In genomic region chr13:101942535-101943157, GRCh38 we compare ENCODE assay signal across 16 cellular contexts.
DNase-seq lines count a peak whose midpoint lies in the region; TF ChIP-seq lines count a peak whose summit lies in the region.
"Had no signal": no experiment of that assay in that cellular context is flagged by ENCODE, and none has a peak within 500 bp of the region (broad histone marks: within the 10 kb centered on the region; RNA-seq: fewer than 3 reads in every experiment).

No MANE protein-coding gene starts in this region.

- no peaks in the 10 kb centered on the region for H3K27me3 ChIP-seq in Peyer's patch
- H3K27me3 ChIP-seq: hepatocyte had no signal

- TF ChIP-seq CTCF in fibroblast of mammary gland (conservative IDR thresholded peaks at IDR 0.05; ENCODE audit: control insufficient read depth, insufficient read depth, low read depth, low read length): peak; percentile 24
- no peak for TF ChIP-seq CTCF in Peyer's patch (IDR thresholded peaks at IDR 0.05)

- H3K9me3 ChIP-seq in Peyer's patch: no peaks in the 10 kb centered on the region

- TF ChIP-seq POLR2A in erythroblast (IDR thresholded peaks at IDR 0.05; ENCODE audit: low read length): no peak
- no peak for TF ChIP-seq POLR2A in Peyer's patch (IDR thresholded peaks at IDR 0.05)

- peak; percentile 24 for DNase-seq in SHP77 (lab: John Stamatoyannopoulos, UW)
- DNase-seq in SHP77 treated with DMSO at 0.1 percent for 48 hours (lab: John Stamatoyannopoulos, UW): no peak
- DNase-seq in NCI-H82 treated with DMSO at 0.1 percent for 48 hours (lab: John Stamatoyannopoulos, UW; ENCODE audit: unreplicated experiment): peak; percentile 74
- peak; percentile 13 for DNase-seq in fibroblast of mammary gland (ENCODE audit: low read depth)
- peak; percentile 29 for DNase-seq in superior temporal gyrus (ENCODE audit: extremely low spot score)
- no peak for DNase-seq in erythroblast (lab: John Stamatoyannopoulos, UW)
- DNase-seq in Peyer's patch: no peak
- DNase-seq in H4 (ENCODE audit: low spot score): no peak
- DNase-seq: activated CD8-positive, alpha-beta memory T cell treated with anti-CD3 and anti-CD28 coated beads, Interleukin-2, amount 50 U/mL, for 4 hours; activated gamma-delta T cell treated with Interleukin-2 at 50 U/mL for 16 hours; amniotic stem cell; CD8-positive, alpha-beta memory T cell; effector CD4-positive, alpha-beta T cell; kidney; stimulated activated CD4-positive, alpha-beta T cell treated with anti-CD3 and anti-CD28 coated beads, Interleukin-2, amount 100 ng/mL, for 48 hours had no signal

- H3K27ac ChIP-seq in Peyer's patch: no peak overlapping the region
- H3K27ac ChIP-seq: hepatocyte had no signal

- no peaks in the 10 kb centered on the region for H3K4me1 ChIP-seq in Peyer's patch

- no peak overlapping the region for H3K4me3 ChIP-seq in fibroblast of mammary gland (ENCODE audit: control insufficient read depth, low read depth, low read length)
- no peak overlapping the region for H3K4me3 ChIP-seq in Peyer's patch
- H3K4me3 ChIP-seq: hepatocyte had no signal

- no peaks in the 10 kb centered on the region for H3K36me3 ChIP-seq in Peyer's patch

Comparison
In these comparisons a context has a peak if more than half of its experiments do, and no peak if none do; other contexts are left out.
1. DNase-seq: peak in SHP77 (2 of 2), NCI-H82 treated with DMSO at 0.1 percent for 48 hours (single experiment), fibroblast of mammary gland (single experiment) and superior temporal gyrus (single experiment); none in SHP77 treated with DMSO at 0.1 percent for 48 hours (single experiment), erythroblast (0 of 2), Peyer's patch (0 of 3) and H4 (single experiment).